14 cellular contexts compared by ENCODE assay signal in genomic region chr1:234538062-234538731, GRCh38. TPM values are rescaled to one million over a fixed set of nuclear protein-coding genes. Genes with fewer than 3 reads are reported as not detected.
A peak's percentile ranks its signal among the peaks of the same experiment; 100 is the strongest.
DNase-seq lines count a peak whose midpoint lies in the region; ATAC-seq and TF ChIP-seq lines count a peak whose summit lies in the region.
"Had no signal": no experiment of that assay in that cellular context is flagged by ENCODE, and none has a peak within 500 bp of the region (broad histone marks: within the 10 kb centered on the region; RNA-seq: fewer than 3 reads in every experiment).

No MANE protein-coding gene starts in this region.

- DNase-seq in heart right ventricle (no peak), left cardiac atrium (no peak), left colon (peak; percentile 61 to 74), vagina (ENCODE audit: extremely low spot score in 2 of 2) (no peak), CD1c-positive myeloid dendritic cell (ENCODE audit: extremely low spot score) (no peak), nucleus accumbens (lab: John Stamatoyannopoulos, UW) (no peak)
- DNase-seq: activated CD4-positive, alpha-beta T cell treated with anti-CD3 and anti-CD28 coated beads, Interleukin-2, amount 10 ng/mL, durations not matched to agents 24 days and 14 days; endodermal cell; NCI-H1092 treated with DMSO at 0.1 percent for 48 hours; stimulated activated naive CD4-positive, alpha-beta T cell treated with Interleukin-2 at 50 U/mL for 16 hours; T-helper 17 cell had no signal

- H3K9me3 ChIP-seq in heart right ventricle (no peaks in the 10 kb centered on the region), vagina (no peaks in the 10 kb centered on the region)
- H3K9me3 ChIP-seq: A549 had no signal

- intact Hi-C loops in heart right ventricle (cut with DNase I) = loop anchor here in 7 of 10 donors (2.0 to 10.0 kb wide), 10 partner anchors 41 to 459 kb away; no protein-coding TSS in a partner anchor
- intact Hi-C loops in left cardiac atrium (cut with DNase I) = loop anchor here in 1 of 2 donors (5.0 to 10.0 kb wide), 3 partner anchors 44 to 187 kb away; no protein-coding TSS in a partner anchor
- intact Hi-C loops in left colon (cut with DNase I, micrococcal nuclease) = loop anchor here in 1 of 2 donors (5.0 kb wide), 1 partner anchor 44 kb away; no protein-coding TSS in a partner anchor
- intact Hi-C loops in vagina (cut with DNase I) = loop anchor here (10.0 kb wide), 1 partner anchor 447 kb away; no protein-coding TSS in a partner anchor

- WGBS in heart right ventricle, 2 donors = 69 to 73% methylated on average over 19 of the region's 19 CpGs

- peak overlapping the region; percentile 57 to 99 (median 97) for H3K27ac ChIP-seq in heart right ventricle
- peak overlapping the region; percentile 98 for H3K27ac ChIP-seq in rectal smooth muscle tissue (ENCODE audit: low read depth, low read length)
- H3K27ac ChIP-seq in vagina = peak overlapping the region; percentile 98

- H3K36me3 ChIP-seq in heart right ventricle = no peaks in the 10 kb centered on the region
- no peaks in the 10 kb centered on the region for H3K36me3 ChIP-seq in rectal smooth muscle tissue (ENCODE audit: control insufficient read depth, insufficient read depth, low read length)
- no peaks in the 10 kb centered on the region for H3K36me3 ChIP-seq in vagina

- ATAC-seq in heart right ventricle (no peak), left cardiac atrium (no peak), left colon (peak; percentile 90), GM21723 (IDR thresholded peaks at IDR 0.05; ENCODE audit: unreplicated experiment) (no peak)
- ATAC-seq: A549, T-helper 17 cell had no signal

- H3K4me3 ChIP-seq in heart right ventricle = no peak overlapping the region
- no peak overlapping the region for H3K4me3 ChIP-seq in rectal smooth muscle tissue (ENCODE audit: low read length)
- no peak overlapping the region for H3K4me3 ChIP-seq in vagina
- H3K4me3 ChIP-seq: A549 had no signal

- H3K9ac ChIP-seq in rectal smooth muscle tissue (ENCODE audit: low read length) = no peak overlapping the region

- H3K27me3 ChIP-seq in heart right ventricle (no peaks in the 10 kb centered on the region), rectal smooth muscle tissue (ENCODE audit: control insufficient read depth, insufficient read depth, low read length) (no peaks in the 10 kb centered on the region), vagina (no peaks in the 10 kb centered on the region)

- no peak for TF ChIP-seq CTCF in heart right ventricle (IDR thresholded peaks at IDR 0.05)
- TF ChIP-seq CTCF in vagina (IDR thresholded peaks at IDR 0.05) = no peak

- no peak for TF ChIP-seq POLR2A in vagina (IDR thresholded peaks at IDR 0.05)

- H3K4me1 ChIP-seq in heart right ventricle = peaks cover 45 to 99% (median 85%) of the 10 kb centered on the region in 9 donors
- peaks cover 97% of the 10 kb centered on the region for H3K4me1 ChIP-seq in rectal smooth muscle tissue (ENCODE audit: control insufficient read depth, insufficient read depth, low read length)
- H3K4me1 ChIP-seq in vagina = peaks cover 90% of the 10 kb centered on the region

RNA-seq across cellular contexts. Expression of gene TARBP1, which starts 59.2 kb away (rescaled TPM):
- total RNA-seq in heart right ventricle (10 to 100 TPM in 3 of 10 donors, 1 to 10 TPM in 7; 6.9 to 11.7 (median 9.0) TPM), left cardiac atrium (10 to 100 TPM in 1 of 2 donors, 1 to 10 TPM in 1; 9.6 to 10.1 TPM), left colon (10 to 100 TPM; 19.9 to 30.5 TPM), vagina (20.9 TPM)
- polyA plus RNA-seq in heart right ventricle = 10 to 100 TPM in 1 of 2 donors, 1 to 10 TPM in 1; 4.6 to 49.9 TPM

Comparison
In these comparisons a context has a peak if more than half of its experiments do, and no peak if none do; other contexts are left out.
1. DNase-seq: peak in left colon (2 of 2); none in heart right ventricle (0 of 2), left cardiac atrium (single experiment), vagina (0 of 2), CD1c-positive myeloid dendritic cell (single experiment) and nucleus accumbens (0 of 56).
2. Peak in every context shown above with its lines, with median percentiles within 50 percentile points of each other: H3K27ac ChIP-seq.